Comparison of ENCODE assay signal across 2 cellular contexts in genomic region chr10:71493741-71494140, GRCh38.
TF ChIP-seq lines count a peak whose summit lies in the region.

No MANE protein-coding gene starts in this region.

TF ChIP-seq in HEK293, 187 proteins besides CTCF, POLR2A, EP300 and RAD21 (continued from another document):
- TF ChIP-seq REST (tag by site-specific recombination; IDR thresholded peaks at IDR 0.05) = no peak

TF ChIP-seq in K562, 482 proteins besides CTCF, POLR2A, EP300 and RAD21 (continued from another document):
- peak; percentile 50; the same call in 1 of the 2 replicates for TF ChIP-seq ZNF316 (IDR thresholded peaks at IDR 0.05)
- peak; percentile 72 for TF ChIP-seq MAFG (tag; conservative IDR thresholded peaks at IDR 0.05)
- TF ChIP-seq ID3 (CRISPR knock-in tag; IDR thresholded peaks at IDR 0.05) = no peak
- TF ChIP-seq ID3 (tag; IDR thresholded peaks at IDR 0.05) = no peak
- TF ChIP-seq HMBOX1 (IDR thresholded peaks at IDR 0.05) = no peak
- no peak for TF ChIP-seq DIDO1 (tag; IDR thresholded peaks at IDR 0.05; ENCODE audit: low read depth)
- TF ChIP-seq C11orf30 (IDR thresholded peaks at IDR 0.05; ENCODE audit: low read depth) = peak; percentile 53; the same call in 1 of the 2 replicates
- peak; percentile 43; the same call in 1 of the 2 replicates for TF ChIP-seq NFE2 (IDR thresholded peaks at IDR 0.05; ENCODE audit: low read depth)
- TF ChIP-seq FOSL1 (tag; conservative IDR thresholded peaks at IDR 0.05) = peak; percentile 37; the same call in 1 of the 2 replicates
- 0 out of 2 replicates have a peak, but pooled peaks have one; percentile 30 for TF ChIP-seq JUND (IDR thresholded peaks at IDR 0.05; ENCODE audit: borderline replicate concordance, low read depth, low read length)
- TF ChIP-seq JUND (tag; IDR thresholded peaks at IDR 0.05; ENCODE audit: borderline replicate concordance, low read depth, low read length) = peak; percentile 36; the same call in 1 of the 3 replicates
- peak; percentile 79 for TF ChIP-seq ATF3 (IDR thresholded peaks at IDR 0.05)
- TF ChIP-seq ATF3 (CRISPR knock-in tag; conservative IDR thresholded peaks at IDR 0.05) = no peak
